Comparison of ENCODE assay signal across 1 cellular context in genomic region chr6:6492675-6493074, GRCh38.
TF ChIP-seq lines count a peak whose summit lies in the region.

No MANE protein-coding gene starts in this region.

TF ChIP-seq in K562, 482 proteins besides CTCF, POLR2A, EP300 and RAD21 (continued from another document):
- TF ChIP-seq ZNF407 (IDR thresholded peaks at IDR 0.05; ENCODE audit: low read depth) (no peak), ZNF445 (CRISPR knock-in tag; IDR thresholded peaks at IDR 0.05; ENCODE audit: low read depth) (no peak), RNF2 (IDR thresholded peaks at IDR 0.05) (no peak), ZNF699 (CRISPR knock-in tag; IDR thresholded peaks at IDR 0.05; ENCODE audit: insufficient replicate concordance) (no peak)
TF ChIP-seq in K562: peak in this region for 0.
